Comparison of ENCODE assay signal across 30 cellular contexts in the genomic region with DNA sequence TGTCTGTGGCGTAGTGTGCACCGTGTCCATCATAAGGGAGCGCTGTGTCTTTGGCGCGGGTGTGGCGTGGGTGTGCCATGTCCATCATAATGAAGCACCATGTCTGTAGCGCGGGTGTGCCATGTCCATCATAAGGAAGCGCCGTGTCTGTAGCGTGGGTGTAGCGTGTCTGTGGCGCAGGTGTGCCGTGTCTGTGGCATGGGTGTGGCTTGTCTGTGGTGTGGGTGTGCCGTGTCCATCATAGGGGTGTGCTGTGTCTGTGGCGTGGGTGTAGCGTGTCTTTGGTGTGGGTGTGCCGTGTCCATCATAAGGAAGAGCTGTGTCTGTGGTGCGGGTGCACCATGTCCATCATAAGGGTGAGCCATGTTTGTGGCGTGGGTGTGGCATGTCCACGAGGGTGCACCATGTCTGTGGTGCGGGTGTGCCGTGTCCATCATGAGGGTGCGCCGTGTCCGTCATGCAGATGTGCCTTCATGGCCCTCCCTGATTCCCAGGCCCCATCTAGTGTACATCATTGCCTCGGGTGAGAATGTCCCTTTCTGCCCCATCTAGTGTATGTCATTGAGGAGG.
"Had no signal": no experiment of that assay in that cellular context is flagged by ENCODE, and none has a peak within 500 bp of the region (broad histone marks: within the 10 kb centered on the region; RNA-seq: fewer than 3 reads in every experiment).

No MANE protein-coding gene starts in this region.

- H3K9me3 Mint-ChIP-seq: central memory CD8-positive, alpha-beta T cell; natural killer cell had no signal

- H3K9me3 ChIP-seq: gastrocnemius medialis, pancreas, psoas muscle, upper lobe of left lung had no signal

- ATAC-seq: activated CD4-positive, CD25-positive, alpha-beta regulatory T cell treated with anti-CD3 and anti-CD28 coated beads, Interleukin-2, amount 50 U/mL, for 24 hours; gastrocnemius medialis; pancreas; psoas muscle; stimulated activated naive B cell treated with anti-CD40 and anti-IgM and Interleukin-4, amounts not matched to agents 10 μg/mL and 1 μg/mL and 100 μg/mL, for 72 hours; T-helper 17 cell had no signal

- H3K27ac Mint-ChIP-seq: activated naive CD8-positive, alpha-beta T cell; mesothelial cell of epicardium; natural killer cell; stimulated activated naive B cell treated with anti-CD40 and anti-IgM and Interleukin-4, amounts not matched to agents 10 μg/mL and 1 μg/mL and 100 μg/mL, for 72 hours; T-helper 17 cell had no signal

- H2AFZ ChIP-seq: hepatocyte had no signal

- H3K36me3 Mint-ChIP-seq: activated naive CD8-positive, alpha-beta T cell; natural killer cell; stimulated activated naive B cell treated with anti-CD40 and anti-IgM and Interleukin-4, amounts not matched to agents 10 μg/mL and 1 μg/mL and 100 μg/mL, for 72 hours had no signal

- H3K4me2 ChIP-seq: hepatocyte, smooth muscle cell had no signal

- H3K36me3 ChIP-seq: gastrocnemius medialis, pancreas had no signal

- H3K4me1 ChIP-seq: gastrocnemius medialis, pancreas, psoas muscle, upper lobe of left lung had no signal

- H3K4me1 Mint-ChIP-seq: central memory CD8-positive, alpha-beta T cell; mesothelial cell of epicardium; natural killer cell; stimulated activated naive B cell treated with anti-CD40 and anti-IgM and Interleukin-4, amounts not matched to agents 10 μg/mL and 1 μg/mL and 100 μg/mL, for 72 hours; T-helper 17 cell had no signal

- DNase-seq: activated CD4-positive, alpha-beta T cell treated with anti-CD3 and anti-CD28 coated beads for 48 hours; activated CD4-positive, alpha-beta T cell treated with anti-CD3 and anti-CD28 coated beads, Interleukin-2, amount 50 U/mL, for 48 hours; activated CD8-positive, alpha-beta memory T cell treated with anti-CD3 and anti-CD28 coated beads for 24 hours; activated effector memory CD4-positive, alpha-beta T cell treated with Interleukin-2 at 50 U/mL for 16 hours; activated naive CD4-positive, alpha-beta T cell treated with Interleukin-2 at 50 U/mL for 16 hours; anterior cingulate cortex; dermis blood vessel endothelial cell; effector CD8-positive, alpha-beta T cell; erythroblast; gastrocnemius medialis; left cardiac atrium; mammary epithelial cell; natural killer cell; pancreas; psoas muscle; stimulated activated CD4-positive, alpha-beta T cell treated with anti-CD3 and anti-CD28 coated beads, Interleukin-1b, Interleukin-23, amount 100 ng/mL, for 48 hours; stimulated activated CD4-positive, alpha-beta T cell treated with anti-CD3 and anti-CD28 coated beads, Interleukin-4, amount 100 ng/mL, for 4 hours; stimulated activated CD8-positive, alpha-beta memory T cell treated with anti-CD3 and anti-CD28 coated beads, Interleukin-4, amount 100 ng/mL, for 48 hours; stimulated activated naive B cell treated with anti-CD40 and anti-IgM and Interleukin-4, amounts not matched to agents 10 μg/mL and 1 μg/mL and 100 μg/mL, for 72 hours; T-helper 17 cell; T1000; upper lobe of left lung; WERI-Rb-1 had no signal

- FAIRE-seq: keratinocyte, pancreas had no signal

- H3K4me3 Mint-ChIP-seq: activated naive CD8-positive, alpha-beta T cell; central memory CD8-positive, alpha-beta T cell; mesothelial cell of epicardium; natural killer cell; stimulated activated naive B cell treated with anti-CD40 and anti-IgM and Interleukin-4, amounts not matched to agents 10 μg/mL and 1 μg/mL and 100 μg/mL, for 72 hours; T-helper 17 cell had no signal

- H3K27ac ChIP-seq: gastrocnemius medialis, hepatocyte, pancreas, psoas muscle, upper lobe of left lung, WERI-Rb-1 had no signal

- H3K4me3 ChIP-seq: gastrocnemius medialis, hepatocyte, pancreas, psoas muscle, smooth muscle cell, upper lobe of left lung had no signal

- H3K27me3 ChIP-seq: gastrocnemius medialis, hepatocyte, pancreas, upper lobe of left lung had no signal
